27 cellular contexts compared by ENCODE assay signal in genomic region chr11:40288212-40288803, GRCh38.
"Had no signal": no experiment of that assay in that cellular context is flagged by ENCODE, and none has a peak within 500 bp of the region (broad histone marks: within the 10 kb centered on the region; RNA-seq: fewer than 3 reads in every experiment).

No MANE protein-coding gene starts in this region.

- H3K36me3 Mint-ChIP-seq: activated CD8-positive, alpha-beta memory T cell treated with anti-CD3 and anti-CD28 coated beads, Interleukin-2, amount 10 ng/mL, durations not matched to agents 7 days and 5 days; activated naive CD4-positive, alpha-beta T cell treated with anti-CD3 and anti-CD28 coated beads, Interleukin-2, amount 50 U/mL, for 24 hours; immature natural killer cell; natural killer cell treated with Interleukin-12 subunit alpha and Interleukin-12 subunit beta and Interleukin-15 and Interleukin-18, amount 100 ng/mL, for 72 hours; stimulated activated naive B cell treated with anti-CD40 and anti-IgM and Interleukin-4, amounts not matched to agents 10 μg/mL and 1 μg/mL and 100 μg/mL, for 72 hours had no signal

- H3K9me3 Mint-ChIP-seq: activated naive CD4-positive, alpha-beta T cell treated with anti-CD3 and anti-CD28 coated beads, Interleukin-2, amount 50 U/mL, for 24 hours; activated naive CD8-positive, alpha-beta T cell treated with anti-CD3 and anti-CD28 coated beads, Interleukin-2, amount 50 U/mL, for 24 hours had no signal

- H3K4me1 Mint-ChIP-seq: activated CD8-positive, alpha-beta memory T cell treated with anti-CD3 and anti-CD28 coated beads, Interleukin-2, amount 10 ng/mL, durations not matched to agents 7 days and 5 days had no signal

- H3K27ac Mint-ChIP-seq: activated CD8-positive, alpha-beta memory T cell treated with anti-CD3 and anti-CD28 coated beads, Interleukin-2, amount 10 ng/mL, durations not matched to agents 7 days and 5 days; activated CD8-positive, alpha-beta T cell treated with anti-CD3 and anti-CD28 coated beads, Interleukin-2, amount 10 ng/mL, durations not matched to agents 7 days and 5 days; activated naive CD4-positive, alpha-beta T cell treated with anti-CD3 and anti-CD28 coated beads, Interleukin-2, amount 50 U/mL, for 24 hours; activated naive CD8-positive, alpha-beta T cell treated with anti-CD3 and anti-CD28 coated beads, Interleukin-2, amount 50 U/mL, for 24 hours; activated T-helper 2 cell treated with anti-CD3 and anti-CD28 coated beads, Interferon-gamma antibody, Interleukin-2, Interleukin-4, amounts not matched to agents 10 μg/mL and 5 μg/mL and 100 μg/mL, durations not matched to agents 14 hours and 24 hours and 36 hours; effector memory CD8-positive, alpha-beta T cell; immature natural killer cell; natural killer cell treated with Interleukin-12 subunit alpha and Interleukin-12 subunit beta and Interleukin-15 and Interleukin-18, amount 100 ng/mL, for 72 hours; stimulated activated naive B cell treated with anti-CD40 and anti-IgM and Interleukin-4, amounts not matched to agents 10 μg/mL and 1 μg/mL and 100 μg/mL, for 72 hours had no signal

- H3K36me3 ChIP-seq: colonic mucosa, gastrocnemius medialis, lower lobe of right lung, pancreas, right atrium auricular region, stomach, suprapubic skin, tibial nerve had no signal

- H3K27me3 Mint-ChIP-seq: effector memory CD8-positive, alpha-beta T cell had no signal

- H3K4me3 ChIP-seq: colonic mucosa, gastrocnemius medialis, lower lobe of right lung, mucosa of descending colon, pancreas, right atrium auricular region, stomach, suprapubic skin had no signal

- H3K27ac ChIP-seq: colonic mucosa, gastrocnemius medialis, lower lobe of right lung, pancreas, right atrium auricular region, stomach, suprapubic skin had no signal

- ATAC-seq: activated CD8-positive, alpha-beta memory T cell treated with anti-CD3 and anti-CD28 coated beads, Interleukin-2, amount 10 ng/mL, durations not matched to agents 7 days and 5 days; activated CD8-positive, alpha-beta T cell treated with anti-CD3 and anti-CD28 coated beads, Interleukin-2, amount 10 ng/mL, durations not matched to agents 7 days and 5 days; activated naive CD8-positive, alpha-beta T cell treated with anti-CD3 and anti-CD28 coated beads, Interleukin-2, amount 50 U/mL, for 24 hours; effector memory CD8-positive, alpha-beta T cell; gastrocnemius medialis; left lobe of liver; lower lobe of right lung; mucosa of descending colon; natural killer cell treated with Interleukin-12 subunit alpha and Interleukin-12 subunit beta and Interleukin-15 and Interleukin-18, amount 100 ng/mL, for 72 hours; pancreas; stimulated activated naive B cell treated with anti-CD40 and anti-IgM and Interleukin-4, amounts not matched to agents 10 μg/mL and 1 μg/mL and 100 μg/mL, for 72 hours had no signal

- DNase-seq: activated CD8-positive, alpha-beta memory T cell treated with anti-CD3 and anti-CD28 coated beads, Interleukin-2, amount 10 ng/mL, durations not matched to agents 7 days and 5 days; activated CD8-positive, alpha-beta T cell treated with anti-CD3 and anti-CD28 coated beads, Interleukin-2, amount 10 ng/mL, durations not matched to agents 7 days and 5 days; activated naive CD8-positive, alpha-beta T cell treated with anti-CD3 and anti-CD28 coated beads, Interleukin-2, amount 50 U/mL, for 24 hours; activated T-cell treated with anti-CD3 and anti-CD28 coated beads, Interleukin-2, amount 50 U/mL, for 48 hours; cerebellar nuclear complex; colonic mucosa; effector memory CD8-positive, alpha-beta T cell; erythroblast; gastrocnemius medialis; hippocampal formation; immature natural killer cell; lower lobe of right lung; mesendoderm; mucosa of descending colon; pancreas; stimulated activated CD4-positive, alpha-beta T cell treated with anti-CD3 and anti-CD28 coated beads, Interleukin-15, amount 100 ng/mL, for 24 hours; stimulated activated CD4-positive, alpha-beta T cell treated with anti-CD3 and anti-CD28 coated beads, Interleukin-2, amount 100 ng/mL, for 24 hours; stimulated activated naive B cell treated with anti-CD40 and anti-IgM and Interleukin-4, amounts not matched to agents 10 μg/mL and 1 μg/mL and 100 μg/mL, for 72 hours; stomach; T-helper 2 cell had no signal

- H3K4me1 ChIP-seq: colonic mucosa, gastrocnemius medialis had no signal

- H3K27me3 ChIP-seq: colonic mucosa, right atrium auricular region, tibial nerve had no signal

- H3K9me3 ChIP-seq: colonic mucosa, gastrocnemius medialis, lower lobe of right lung, mucosa of descending colon, pancreas, right atrium auricular region, stomach, suprapubic skin, tibial nerve had no signal

- H3K4me3 Mint-ChIP-seq: activated CD8-positive, alpha-beta memory T cell treated with anti-CD3 and anti-CD28 coated beads, Interleukin-2, amount 10 ng/mL, durations not matched to agents 7 days and 5 days; activated CD8-positive, alpha-beta T cell treated with anti-CD3 and anti-CD28 coated beads, Interleukin-2, amount 10 ng/mL, durations not matched to agents 7 days and 5 days; activated naive CD4-positive, alpha-beta T cell treated with anti-CD3 and anti-CD28 coated beads, Interleukin-2, amount 50 U/mL, for 24 hours; activated naive CD8-positive, alpha-beta T cell treated with anti-CD3 and anti-CD28 coated beads, Interleukin-2, amount 50 U/mL, for 24 hours; effector memory CD8-positive, alpha-beta T cell; immature natural killer cell; natural killer cell treated with Interleukin-12 subunit alpha and Interleukin-12 subunit beta and Interleukin-15 and Interleukin-18, amount 100 ng/mL, for 72 hours; stimulated activated naive B cell treated with anti-CD40 and anti-IgM and Interleukin-4, amounts not matched to agents 10 μg/mL and 1 μg/mL and 100 μg/mL, for 72 hours had no signal
